21 cellular contexts compared by ENCODE assay signal in genomic region chr16:49469930-49470451, GRCh38.
DNase-seq lines count a peak whose midpoint lies in the region; ATAC-seq and TF ChIP-seq lines count a peak whose summit lies in the region.
"Had no signal": no experiment of that assay in that cellular context is flagged by ENCODE, and none has a peak within 500 bp of the region (broad histone marks: within the 10 kb centered on the region; RNA-seq: fewer than 3 reads in every experiment).

No MANE protein-coding gene starts in this region.

- peak; percentile 55 for DNase-seq in cardiac septum (ENCODE audit: low spot score)
- DNase-seq in right cardiac atrium = no peak
- peak; percentile 50 for DNase-seq in chondrocyte (ENCODE audit: low spot score)
- DNase-seq in neuronal stem cell (ENCODE audit: low spot score) = no peak
- DNase-seq in ureter (ENCODE audit: low spot score) = peak; percentile 36
- DNase-seq in amygdala (lab: John Stamatoyannopoulos, UW) = no peak
- no peak for DNase-seq in NCI-H748 treated with DMSO at 0.1 percent for 48 hours (lab: John Stamatoyannopoulos, UW)
- DNase-seq: activated B cell treated with CpG ODN at 0.5 μM for 24 hours, activated gamma-delta T cell treated with Interleukin-2 at 50 U/mL for 16 hours, H7, kidney glomerular epithelial cell, mesenchymal stem cell, NCI-H1105 treated with DMSO at 0.1 percent for 48 hours, NCI-H774, T-helper 9 cell had no signal

- H3K4me1 ChIP-seq in right cardiac atrium (ENCODE audit: control insufficient read depth, insufficient read depth, low read length) (no peaks in the 10 kb centered on the region), neuronal stem cell (ENCODE audit: control insufficient read depth in 2 of 2, insufficient read depth in 1 of 2, low read depth in 1 of 2, low read length in 2 of 2) (no peaks in the 10 kb centered on the region)
- H3K4me1 ChIP-seq: adrenal gland, parathyroid adenoma had no signal

- H3K27ac ChIP-seq in right cardiac atrium (ENCODE audit: low read length) (no peak overlapping the region), neuronal stem cell (replicated peaks; ENCODE audit: low read length) (no peak overlapping the region)
- H3K27ac ChIP-seq: adrenal gland, parathyroid adenoma had no signal

- H3K9ac ChIP-seq in neuronal stem cell (ENCODE audit: low read depth, low read length, poor library complexity) = no peak overlapping the region
- H3K9ac ChIP-seq: parathyroid adenoma had no signal

- no peak overlapping the region for H3K4ac ChIP-seq in neuronal stem cell (ENCODE audit: low read length)

- no peak overlapping the region for H2BK5ac ChIP-seq in neuronal stem cell (ENCODE audit: low read length)

- H3K27me3 ChIP-seq in right cardiac atrium (ENCODE audit: control insufficient read depth, insufficient read depth) = no peaks in the 10 kb centered on the region
- peaks cover 0 to 24% (median 0%) of the 10 kb centered on the region in 3 experiments for H3K27me3 ChIP-seq in neuronal stem cell (ENCODE audit: control insufficient read depth in 3 of 3, insufficient read depth in 3 of 3, low read depth in 1 of 3, low read length in 3 of 3)

- peak overlapping the region; percentile 60 for H3K18ac ChIP-seq in neuronal stem cell (ENCODE audit: low read length)

- no peak overlapping the region for H4K91ac ChIP-seq in neuronal stem cell (ENCODE audit: low read depth, low read length, poor library complexity)

- TF ChIP-seq CTCF in chondrocyte (IDR thresholded peaks at IDR 0.05) = no peak

- ATAC-seq in right cardiac atrium (no peak), HG03469 (IDR thresholded peaks at IDR 0.05; ENCODE audit: unreplicated experiment) (no peak)

- H3K36me3 ChIP-seq in neuronal stem cell (replicated peaks in 1 of 2; ENCODE audit: control insufficient read depth in 2 of 2, insufficient read depth in 2 of 2, low read length in 2 of 2) = no peaks in the 10 kb centered on the region
- H3K36me3 ChIP-seq: adrenal gland had no signal

- H3K4me1 Mint-ChIP-seq in chondrocyte (ENCODE audit: low read depth) = no peaks in the 10 kb centered on the region

- H3K36me3 Mint-ChIP-seq in chondrocyte (ENCODE audit: low read depth) = no peaks in the 10 kb centered on the region
- H3K36me3 Mint-ChIP-seq: IgD-negative memory B cell had no signal

- H3K14ac ChIP-seq in neuronal stem cell (ENCODE audit: low read length) = no peak overlapping the region

- H2BK15ac ChIP-seq in neuronal stem cell (ENCODE audit: low read length) = no peak overlapping the region

- H3K23ac ChIP-seq in neuronal stem cell (ENCODE audit: low read depth, low read length, poor library complexity) = no peak overlapping the region

- H3K27me3 Mint-ChIP-seq in chondrocyte (ENCODE audit: low read depth) = peaks cover 26% of the 10 kb centered on the region
- H3K27me3 Mint-ChIP-seq: activated B cell treated with CpG ODN at 0.5 μM for 24 hours; CD4-positive, alpha-beta T cell; IgD-negative memory B cell had no signal

- H3K4me3 Mint-ChIP-seq in chondrocyte (ENCODE audit: unreplicated experiment) = no peak overlapping the region
- H3K4me3 Mint-ChIP-seq: activated B cell treated with CpG ODN at 0.5 μM for 24 hours; CD4-positive, alpha-beta T cell; dendritic cell treated with granulocyte-macrophage colony-stimulating factor and Interleukin-4, amounts not matched to agents 40 ng/mL and 50 ng/mL, for 4 days had no signal

- H2AFZ ChIP-seq in neuronal stem cell (ENCODE audit: low read length) = no peak overlapping the region
- H2AFZ ChIP-seq: parathyroid adenoma had no signal

- H4K8ac ChIP-seq in neuronal stem cell (ENCODE audit: low read depth, low read length) = no peak overlapping the region

- no peak overlapping the region for H3K4me2 ChIP-seq in neuronal stem cell (ENCODE audit: insufficient read depth, low read length, poor library complexity, severe bottlenecking)

- H2BK120ac ChIP-seq in neuronal stem cell (ENCODE audit: low read depth, low read length) = no peak overlapping the region

- intact Hi-C loops in cardiac septum (cut with DNase I) = no loop called here
- intact Hi-C loops in right cardiac atrium (cut with DNase I) = loop anchor here in 1 of 4 donors (10.0 kb wide), 1 partner anchor 55 kb away; no protein-coding TSS in a partner anchor

- no peak overlapping the region for H2AK5ac ChIP-seq in neuronal stem cell (ENCODE audit: low read depth, low read length)

- H3K27ac Mint-ChIP-seq in chondrocyte (ENCODE audit: unreplicated experiment) = no peak overlapping the region
- H3K27ac Mint-ChIP-seq: activated B cell treated with CpG ODN at 0.5 μM for 24 hours; CD4-positive, alpha-beta T cell; dendritic cell treated with granulocyte-macrophage colony-stimulating factor and Interleukin-4, amounts not matched to agents 40 ng/mL and 50 ng/mL, for 4 days; IgD-negative memory B cell had no signal

- H3K4me3 ChIP-seq in right cardiac atrium (ENCODE audit: low read length) = no peak overlapping the region
- H3K4me3 ChIP-seq in neuronal stem cell (ENCODE audit: low read length in 2 of 2) = no peak overlapping the region
- H3K4me3 ChIP-seq: adrenal gland had no signal

- no peak overlapping the region for H2BK12ac ChIP-seq in neuronal stem cell (ENCODE audit: low read length)

- no peaks in the 10 kb centered on the region for H3K9me3 Mint-ChIP-seq in chondrocyte (ENCODE audit: low read depth)
- H3K9me3 Mint-ChIP-seq: activated B cell treated with CpG ODN at 0.5 μM for 24 hours; CD4-positive, alpha-beta T cell; dendritic cell treated with granulocyte-macrophage colony-stimulating factor and Interleukin-4, amounts not matched to agents 40 ng/mL and 50 ng/mL, for 4 days; IgD-negative memory B cell had no signal

- H3K9me3 ChIP-seq in right cardiac atrium (ENCODE audit: control insufficient read depth, low read length) = no peaks in the 10 kb centered on the region
- H3K9me3 ChIP-seq in neuronal stem cell (replicated peaks in 1 of 2; ENCODE audit: control insufficient read depth in 2 of 2, insufficient read depth in 1 of 2, low read depth in 1 of 2, low read length in 2 of 2) = peaks cover 0 to under 1% of the 10 kb centered on the region in 2 donors
- H3K9me3 ChIP-seq: adrenal gland had no signal

- H3K79me1 ChIP-seq in neuronal stem cell (ENCODE audit: low read depth, low read length) = no peaks in the 10 kb centered on the region

- 92% methylated on average over 13 of the region's 13 CpGs for WGBS in right cardiac atrium
- no CpG with 5 or more reads among the region's 13 CpGs for WGBS in neuronal stem cell (ENCODE audit: extremely low coverage in 2 of 2, insufficient read length in 2 of 2, insufficient replicate concordance in 1 of 2), 2 donors

Comparison
In these comparisons a context has a peak if more than half of its experiments do, and no peak if none do; other contexts are left out.
1. DNase-seq: peak in cardiac septum (single experiment), chondrocyte (single experiment) and ureter (single experiment); none in right cardiac atrium (0 of 3), neuronal stem cell (single experiment), amygdala (0 of 56) and NCI-H748 treated with DMSO at 0.1 percent for 48 hours (single experiment).